In the genomic region with DNA sequence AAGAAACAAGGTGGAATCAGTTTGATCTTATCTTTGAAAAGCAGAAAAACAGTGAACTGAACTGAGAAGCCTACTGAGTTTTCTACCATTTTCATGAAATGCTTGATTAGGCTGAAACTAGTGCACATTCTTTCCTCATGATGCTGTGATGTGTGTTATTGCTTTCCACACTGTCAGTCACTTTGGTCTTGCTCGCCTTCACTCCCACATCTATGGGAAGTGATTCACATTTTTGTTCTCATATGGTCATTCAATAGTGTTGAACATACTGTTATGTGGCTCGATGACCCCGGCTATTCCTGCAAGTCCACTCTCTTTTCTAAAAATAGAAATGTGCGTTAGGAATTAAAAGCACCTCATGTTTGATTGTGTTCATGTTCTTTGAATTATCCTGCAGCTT, we compare ENCODE assay signal across 1 cellular context.
TF ChIP-seq lines count a peak whose summit lies in the region.

No MANE protein-coding gene starts in this region.

TF ChIP-seq in IMR-90, 13 proteins besides CTCF, POLR2A, EP300 and RAD21 (continued from another document):
- TF ChIP-seq, protein P1, sequence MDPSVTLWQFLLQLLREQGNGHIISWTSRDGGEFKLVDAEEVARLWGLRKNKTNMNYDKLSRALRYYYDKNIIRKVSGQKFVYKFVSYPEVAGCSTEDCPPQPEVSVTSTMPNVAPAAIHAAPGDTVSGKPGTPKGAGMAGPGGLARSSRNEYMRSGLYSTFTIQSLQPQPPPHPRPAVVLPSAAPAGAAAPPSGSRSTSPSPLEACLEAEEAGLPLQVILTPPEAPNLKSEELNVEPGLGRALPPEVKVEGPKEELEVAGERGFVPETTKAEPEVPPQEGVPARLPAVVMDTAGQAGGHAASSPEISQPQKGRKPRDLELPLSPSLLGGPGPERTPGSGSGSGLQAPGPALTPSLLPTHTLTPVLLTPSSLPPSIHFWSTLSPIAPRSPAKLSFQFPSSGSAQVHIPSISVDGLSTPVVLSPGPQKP (IDR thresholded peaks at IDR 0.05; ENCODE audit: borderline replicate concordance, low read depth, low read length), result no peak
- TF ChIP-seq FOS (IDR thresholded peaks at IDR 0.05; ENCODE audit: low read depth, low read length), result peak; percentile 37; the same call in 1 of the 2 replicates
